In the genomic region with DNA sequence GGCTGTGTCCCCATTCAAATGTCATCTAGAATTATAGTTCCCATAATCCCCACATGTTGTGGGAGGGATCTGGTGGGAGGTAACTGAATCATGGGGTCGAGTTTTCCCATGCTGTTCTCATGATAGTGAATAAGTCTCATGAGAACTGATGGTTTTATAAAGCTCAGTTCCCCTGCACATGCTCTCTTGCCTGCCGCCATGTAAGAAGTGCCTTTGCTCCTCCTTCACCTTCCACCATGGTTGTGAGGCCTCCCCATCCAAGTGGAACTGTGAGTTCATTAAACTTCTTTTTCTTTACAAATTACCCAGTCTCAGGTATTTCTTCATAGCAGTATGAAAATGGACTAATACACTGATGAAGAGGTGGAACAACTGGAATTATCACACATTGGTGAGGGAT, we compare ENCODE assay signal across 2 cellular contexts. TPM values are rescaled to one million over a fixed set of nuclear protein-coding genes. Genes with fewer than 3 reads are reported as not detected.
"Had no signal": no experiment of that assay in that cellular context is flagged by ENCODE, and none has a peak within 500 bp of the region (broad histone marks: within the 10 kb centered on the region; RNA-seq: fewer than 3 reads in every experiment).

No MANE protein-coding gene starts in this region.

RNA-seq across cellular contexts. Expression of a gene that starts 55.9 kb away (rescaled TPM):
- total RNA-seq: IMR-90 had no signal
- polyA plus RNA-seq: IgD-negative memory B cell, IMR-90 had no signal
